ENCODE assay signal across 11 cellular contexts in genomic region chr2:219496781-219497494, GRCh38. TPM values are rescaled to one million over a fixed set of nuclear protein-coding genes. Genes with fewer than 3 reads are reported as not detected.
DNase-seq lines count a peak whose midpoint lies in the region; ATAC-seq and TF ChIP-seq lines count a peak whose summit lies in the region.
"Had no signal": no experiment of that assay in that cellular context is flagged by ENCODE, and none has a peak within 500 bp of the region (broad histone marks: within the 10 kb centered on the region; RNA-seq: fewer than 3 reads in every experiment).

No MANE protein-coding gene starts in this region.

- H3K27me3 Mint-ChIP-seq in effector memory CD8-positive, alpha-beta T cell: peaks cover 42 to 69% of the 10 kb centered on the region in 2 donors
- peaks cover 15 to 68% (median 39%) of the 10 kb centered on the region in 5 donors for H3K27me3 Mint-ChIP-seq in naive thymus-derived CD8-positive, alpha-beta T cell

- peak overlapping the region; percentile 94 to 97 for H3K4me3 Mint-ChIP-seq in effector memory CD8-positive, alpha-beta T cell
- peak overlapping the region; percentile 75 to 100 (median 95) for H3K4me3 Mint-ChIP-seq in naive thymus-derived CD8-positive, alpha-beta T cell

- H3K4me1 ChIP-seq in Karpas-422 (ENCODE audit: low read length): peaks cover 23% of the 10 kb centered on the region

- H3K36me3 ChIP-seq in Karpas-422 (ENCODE audit: insufficient read depth, low read length): no peaks in the 10 kb centered on the region

- no peak overlapping the region for H3K27ac ChIP-seq in AG04450 (ENCODE audit: low read depth, low read length)
- H3K27ac ChIP-seq in Karpas-422 (ENCODE audit: low read length): no peak overlapping the region

- TF ChIP-seq CTCF in AG04450 (IDR thresholded peaks at IDR 0.05; ENCODE audit: low read depth, low read length): no peak

- POLR2A ChIA-PET in AG04450 (lab: Yijun Ruan, JAX): interaction anchor here (0.9 to 2.9 kb wide), 5 partner anchors 13 to 108 kb away, joined by 3 to 18 read pairs (median 3); no protein-coding TSS in a partner anchor
- POLR2A ChIA-PET in naive thymus-derived CD8-positive, alpha-beta T cell (lab: Charles Lee): interaction anchor here (0.8 kb wide), 1 partner anchor 10 kb away, joined by 3 read pairs; no protein-coding TSS in a partner anchor

- peaks cover 3% of the 10 kb centered on the region for H3K27me3 ChIP-seq in AG04450 (ENCODE audit: control insufficient read depth, insufficient read depth, low read length)
- no peaks in the 10 kb centered on the region for H3K27me3 ChIP-seq in Karpas-422 (ENCODE audit: low read length)

- peak overlapping the region in 1 of 2 donors; percentile 8 for H3K27ac Mint-ChIP-seq in effector memory CD8-positive, alpha-beta T cell
- H3K27ac Mint-ChIP-seq in naive thymus-derived CD8-positive, alpha-beta T cell: peak overlapping the region in 1 of 10 donors; percentile 40

- H3K9ac ChIP-seq in Karpas-422 (ENCODE audit: low read length): no peak overlapping the region

- H3K9me3 ChIP-seq in AG04450 (ENCODE audit: control insufficient read depth, insufficient read depth, low read length) (no peaks in the 10 kb centered on the region; the same call in 1 of the 2 replicates), Karpas-422 (ENCODE audit: low read length) (no peaks in the 10 kb centered on the region)

- H3K4me3 ChIP-seq in AG04450 (ENCODE audit: low read depth, low read length): peak overlapping the region; percentile 76
- H3K4me3 ChIP-seq in Karpas-422 (ENCODE audit: low read length): no peak overlapping the region

- no peaks in the 10 kb centered on the region for H4K20me1 ChIP-seq in Karpas-422 (ENCODE audit: insufficient read depth, low read depth, low read length)

- no peaks in the 10 kb centered on the region; the same call in 1 of the 2 replicates for H3K79me2 ChIP-seq in Karpas-422 (ENCODE audit: low read length)

- no peak overlapping the region for H3K4me2 ChIP-seq in Karpas-422 (ENCODE audit: low read depth, low read length, poor library complexity, severe bottlenecking)

- peaks cover 3% of the 10 kb centered on the region for H3K36me3 Mint-ChIP-seq in effector memory CD8-positive, alpha-beta T cell (ENCODE audit: insufficient read depth)
- peaks cover 0 to 9% (median 8%) of the 10 kb centered on the region in 3 donors for H3K36me3 Mint-ChIP-seq in naive thymus-derived CD8-positive, alpha-beta T cell

- H3K9me2 ChIP-seq in Karpas-422 (replicated peaks; ENCODE audit: insufficient read depth, low read length): no peaks in the 10 kb centered on the region

- H2AFZ ChIP-seq in Karpas-422 (ENCODE audit: low read length): no peak overlapping the region

- DNase-seq in AG04450 (ENCODE audit: low read depth, low spot score): no peak
- DNase-seq in NCI-H69 (lab: John Stamatoyannopoulos, UW): peak; percentile 41
- no peak for DNase-seq in effector memory CD8-positive, alpha-beta T cell
- DNase-seq in naive thymus-derived CD8-positive, alpha-beta T cell: peak in 1 of 10 donors; percentile 15
- no peak for DNase-seq in Karpas-422
- no peak for DNase-seq in SKM-1 (lab: John Stamatoyannopoulos, UW; ENCODE audit: unreplicated experiment)
- DNase-seq: activated gamma-delta T cell treated with Interleukin-2 at 50 U/mL for 16 hours, NCI-H526 treated with DMSO at 0.1 percent for 48 hours had no signal

- no peaks in the 10 kb centered on the region for H3K9me3 Mint-ChIP-seq in effector memory CD8-positive, alpha-beta T cell
- no peaks in the 10 kb centered on the region for H3K9me3 Mint-ChIP-seq in naive thymus-derived CD8-positive, alpha-beta T cell

- no peak for ATAC-seq in effector memory CD8-positive, alpha-beta T cell (replicated peaks)
- ATAC-seq in naive thymus-derived CD8-positive, alpha-beta T cell: no peak
- ATAC-seq in GM18502 (IDR thresholded peaks at IDR 0.05; ENCODE audit: poor library complexity, unreplicated experiment): no peak
- ATAC-seq in GM18861 (IDR thresholded peaks at IDR 0.05; ENCODE audit: unreplicated experiment): no peak

- CTCF ChIA-PET in AG04450 (lab: Charles Lee): interaction anchor here (1.0 to 6.1 kb wide), 8 partner anchors 11 to 93 kb away, joined by 3 to 168 read pairs (median 28); no protein-coding TSS in a partner anchor

- H3K4me1 Mint-ChIP-seq in effector memory CD8-positive, alpha-beta T cell (ENCODE audit: low read depth in 2 of 2): peaks cover 33 to 42% of the 10 kb centered on the region in 2 donors
- peaks cover 28 to 47% (median 33%) of the 10 kb centered on the region in 4 donors for H3K4me1 Mint-ChIP-seq in naive thymus-derived CD8-positive, alpha-beta T cell

RNA-seq across cellular contexts. Expression of gene GMPPA, which starts 1.8 kb away (rescaled TPM):
- 90.1 and 97.7 TPM in 2 replicates for polyA plus RNA-seq in AG04450 (2011; rRNA removed)
- polyA minus RNA-seq in AG04450 (2011; rRNA and poly(A)+ RNA removed): 90.6 and 98.6 TPM in 2 replicates
- 10 to 100 TPM; 22.5 to 26.9 TPM for total RNA-seq in naive thymus-derived CD8-positive, alpha-beta T cell
- 10 to 100 TPM; 12.1 to 22.0 (median 17.0) TPM for polyA plus RNA-seq in naive thymus-derived CD8-positive, alpha-beta T cell
- 10.5 and 17.1 TPM in 2 replicates for total RNA-seq in Karpas-422 (2014; rRNA removed; shearing (Covaris generic); ENCODE audit: low replicate concordance)

RNA-seq across cellular contexts. Expression of gene ASIC4, which starts 17.3 kb away (rescaled TPM):
- polyA plus RNA-seq in AG04450 (2011; rRNA removed): not detected in 2 replicates
- not detected in 2 replicates for polyA minus RNA-seq in AG04450 (2011; rRNA and poly(A)+ RNA removed)
- under 1 TPM; 0.21 to 0.30 TPM for total RNA-seq in naive thymus-derived CD8-positive, alpha-beta T cell
- not detected for polyA plus RNA-seq in naive thymus-derived CD8-positive, alpha-beta T cell
- total RNA-seq in Karpas-422 (2014; rRNA removed; shearing (Covaris generic); ENCODE audit: low replicate concordance): 0.32 TPM in 1 of 2 replicates, not detected in the other
- total RNA-seq: mononuclear cell had no signal

RNA-seq across cellular contexts. Expression of gene CHPF, which starts 46.7 kb away (rescaled TPM):
- 24.4 and 37.2 TPM in 2 replicates for polyA plus RNA-seq in AG04450 (2011; rRNA removed)
- 11.5 and 12.1 TPM in 2 replicates for polyA minus RNA-seq in AG04450 (2011; rRNA and poly(A)+ RNA removed)
- total RNA-seq in naive thymus-derived CD8-positive, alpha-beta T cell: 1 to 10 TPM; 3.7 to 3.8 TPM
- 1 to 10 TPM; 3.8 to 4.2 (median 4.2) TPM for polyA plus RNA-seq in naive thymus-derived CD8-positive, alpha-beta T cell
- 25.5 and 44.5 TPM in 2 replicates for total RNA-seq in Karpas-422 (2014; rRNA removed; shearing (Covaris generic); ENCODE audit: low replicate concordance)

RNA-seq across cellular contexts. Expression of gene TMEM198, which starts 46.9 kb away (rescaled TPM):
- polyA plus RNA-seq in AG04450 (2011; rRNA removed): 0.83 and 1.2 TPM in 2 replicates
- polyA minus RNA-seq in AG04450 (2011; rRNA and poly(A)+ RNA removed): 0.13 and 0.60 TPM in 2 replicates
- total RNA-seq in naive thymus-derived CD8-positive, alpha-beta T cell: under 1 TPM; 0.36 to 0.49 TPM
- polyA plus RNA-seq in naive thymus-derived CD8-positive, alpha-beta T cell: under 1 TPM in 1 of 3 donors, not detected in 2; 0.21 TPM
- 2.7 and 3.2 TPM in 2 replicates for total RNA-seq in Karpas-422 (2014; rRNA removed; shearing (Covaris generic); ENCODE audit: low replicate concordance)
- total RNA-seq: mononuclear cell had no signal
